ENCODE assay signal across 5 cellular contexts in genomic region chr21:35672313-35672712, GRCh38.
"Had no signal": no experiment of that assay in that cellular context is flagged by ENCODE, and none has a peak within 500 bp of the region (broad histone marks: within the 10 kb centered on the region; RNA-seq: fewer than 3 reads in every experiment).

No MANE protein-coding gene starts in this region.

- H3K4me3 ChIP-seq: K562 had no signal

- DNase-seq: IMR-90, KBM-7, KG1 had no signal

- H3K27ac ChIP-seq: HL-60 had no signal
